Comparison of ENCODE assay signal across 1 cellular context in genomic region chr15:66775127-66776105, GRCh38.
TF ChIP-seq lines count a peak whose summit lies in the region.

No MANE protein-coding gene starts in this region.

TF ChIP-seq in H1, 55 proteins besides CTCF, POLR2A, EP300 and RAD21 (continued from another document):
- TF ChIP-seq ATF2 (IDR thresholded peaks at IDR 0.05; ENCODE audit: low read length) (no peak), HDAC6 (IDR thresholded peaks at IDR 0.05; ENCODE audit: low read depth, low read length) (no peak), CBX8 (IDR thresholded peaks at IDR 0.05; ENCODE audit: borderline replicate concordance, low read depth, low read length) (no peak), KDM1A (IDR thresholded peaks at IDR 0.05; ENCODE audit: borderline replicate concordance, low read length) (no peak), HDAC2 (IDR thresholded peaks at IDR 0.05; ENCODE audit: borderline replicate concordance in 1 of 2, low read depth in 2 of 2, low read length in 2 of 2) (no peak), POLR2AphosphoS5 (IDR thresholded peaks at IDR 0.05; ENCODE audit: low read depth, low read length) (no peak), TAF7 (optimal IDR thresholded peaks at IDR 0.05; ENCODE audit: borderline replicate concordance, low read depth, low read length) (no peak)
